9 cellular contexts compared by ENCODE assay signal in genomic region chr4:125750827-125751466, GRCh38.
DNase-seq lines count a peak whose midpoint lies in the region; ATAC-seq and TF ChIP-seq lines count a peak whose summit lies in the region.
"Had no signal": no experiment of that assay in that cellular context is flagged by ENCODE, and none has a peak within 500 bp of the region (broad histone marks: within the 10 kb centered on the region; RNA-seq: fewer than 3 reads in every experiment).

No MANE protein-coding gene starts in this region.

- no peak overlapping the region for H3K4me3 Mint-ChIP-seq in GM23338
- no peak overlapping the region for H3K4me3 Mint-ChIP-seq in glutamatergic neuron (ENCODE audit: unreplicated experiment)
- H3K4me3 Mint-ChIP-seq in T-helper 2 cell treated with Interferon-gamma antibody and Interleukin-4, amounts not matched to agents 5 μg/mL and 100 μg/mL, for 36 hours = no peak overlapping the region

- no peak overlapping the region for H3K27ac ChIP-seq in GM23338 (ENCODE audit: low read depth)

- H3K4me3 ChIP-seq in GM23338 = no peak overlapping the region

- no peak overlapping the region for H3K4me2 ChIP-seq in GM23338

- H3K27me3 ChIP-seq in GM23338 (ENCODE audit: insufficient read depth) = no peaks in the 10 kb centered on the region

- no peaks in the 10 kb centered on the region for H3K36me3 ChIP-seq in GM23338 (ENCODE audit: insufficient read depth)

- ATAC-seq in GM23338 (peak; percentile 99), SK-N-SH treated with all-trans-retinoic acid at 6 μM for 48 hours (peak; percentile 76), GM21825 (IDR thresholded peaks at IDR 0.05; ENCODE audit: unreplicated experiment) (no peak)

- H3K9me2 ChIP-seq in GM23338 (ENCODE audit: insufficient read depth) = no peaks in the 10 kb centered on the region

- H3K27ac Mint-ChIP-seq in GM23338 = no peak overlapping the region
- peak overlapping the region; percentile 29 for H3K27ac Mint-ChIP-seq in glutamatergic neuron (ENCODE audit: unreplicated experiment)
- no peak overlapping the region for H3K27ac Mint-ChIP-seq in T-helper 2 cell treated with Interferon-gamma antibody and Interleukin-4, amounts not matched to agents 5 μg/mL and 100 μg/mL, for 36 hours

- H3K36me3 Mint-ChIP-seq in GM23338 (ENCODE audit: low read depth) (peaks cover 4% of the 10 kb centered on the region; the same call in 2 of the 3 replicates), glutamatergic neuron (ENCODE audit: unreplicated experiment) (no peaks in the 10 kb centered on the region)
- H3K36me3 Mint-ChIP-seq in T-helper 2 cell treated with Interferon-gamma antibody and Interleukin-4, amounts not matched to agents 5 μg/mL and 100 μg/mL, for 36 hours (ENCODE audit: low read depth) = no peaks in the 10 kb centered on the region

- H2AFZ ChIP-seq in GM23338 = peak overlapping the region; percentile 77

- H3K4me1 Mint-ChIP-seq in GM23338 (no peaks in the 10 kb centered on the region; the same call in 2 of the 3 replicates), glutamatergic neuron (ENCODE audit: low read depth, unreplicated experiment) (peaks cover 10% of the 10 kb centered on the region)
- no peaks in the 10 kb centered on the region for H3K4me1 Mint-ChIP-seq in T-helper 2 cell treated with Interferon-gamma antibody and Interleukin-4, amounts not matched to agents 5 μg/mL and 100 μg/mL, for 36 hours (ENCODE audit: low read depth)

- DNase-seq in GM23338 (ENCODE audit: low spot score) (peak; percentile 80), glutamatergic neuron (no peak), putamen (ENCODE audit: low spot score) (peak; percentile 41)
- no peak for DNase-seq in T-helper 2 cell treated with Interferon-gamma antibody and Interleukin-4, amounts not matched to agents 5 μg/mL and 100 μg/mL, for 36 hours (ENCODE audit: low spot score)
- DNase-seq in effector CD8-positive, alpha-beta T cell (lab: John Stamatoyannopoulos, UW) = no peak
- no peak for DNase-seq in activated CD4-positive, alpha-beta T cell treated with anti-CD3 and anti-CD28 coated beads for 4 hours
- DNase-seq: T-helper 1 cell had no signal

- H3K27me3 Mint-ChIP-seq in GM23338 (ENCODE audit: insufficient read depth, low read depth, poor library complexity) = peaks cover 3% of the 10 kb centered on the region
- peaks cover 4% of the 10 kb centered on the region for H3K27me3 Mint-ChIP-seq in glutamatergic neuron (ENCODE audit: unreplicated experiment)
- H3K27me3 Mint-ChIP-seq in T-helper 2 cell treated with Interferon-gamma antibody and Interleukin-4, amounts not matched to agents 5 μg/mL and 100 μg/mL, for 36 hours (ENCODE audit: low read depth) = no peaks in the 10 kb centered on the region

- no peaks in the 10 kb centered on the region for H3K4me1 ChIP-seq in GM23338 (ENCODE audit: insufficient read depth)

- no peaks in the 10 kb centered on the region for H4K20me1 ChIP-seq in GM23338 (replicated peaks; ENCODE audit: insufficient read depth)

- H3K79me2 ChIP-seq in GM23338 (replicated peaks; ENCODE audit: insufficient read depth) = no peaks in the 10 kb centered on the region

- H3K9me3 Mint-ChIP-seq in GM23338 (peaks cover 1% of the 10 kb centered on the region), glutamatergic neuron (ENCODE audit: unreplicated experiment) (peaks cover 3% of the 10 kb centered on the region)
- peaks cover 20% of the 10 kb centered on the region for H3K9me3 Mint-ChIP-seq in T-helper 2 cell treated with Interferon-gamma antibody and Interleukin-4, amounts not matched to agents 5 μg/mL and 100 μg/mL, for 36 hours

- no peaks in the 10 kb centered on the region for H3F3A ChIP-seq in GM23338 (replicated peaks; ENCODE audit: low read depth)

- TF ChIP-seq CTCF in GM23338 (conservative IDR thresholded peaks at IDR 0.05; ENCODE audit: low read depth in 2 of 2) = peak; percentile 73 to 90
- TF ChIP-seq CTCF in glutamatergic neuron (IDR thresholded peaks at IDR 0.05; ENCODE audit: partially characterized antibody, unreplicated experiment) = no peak

TF ChIP-seq in GM23338, 12 proteins besides CTCF, POLR2A, EP300 and RAD21 (continues in another document):
- TF ChIP-seq POLR2AphosphoS5 (IDR thresholded peaks at IDR 0.05; ENCODE audit: low read depth) (no peak), EZH2 (IDR thresholded peaks at IDR 0.05; ENCODE audit: low read depth, unreplicated experiment) (no peak), JUNB (IDR thresholded peaks at IDR 0.05; ENCODE audit: unreplicated experiment) (no peak), ZNF331 (CRISPR knock-in tag; IDR thresholded peaks at IDR 0.05; ENCODE audit: low read depth) (no peak), ETS1 (IDR thresholded peaks at IDR 0.05) (no peak), EZH2phosphoT487 (IDR thresholded peaks at IDR 0.05; ENCODE audit: unreplicated experiment) (no peak), ZNF114 (CRISPR knock-in tag; IDR thresholded peaks at IDR 0.05) (no peak)

TF ChIP-seq in SK-N-SH treated with all-trans-retinoic acid at 6 μM for 48 hours, 23 proteins besides CTCF, POLR2A, EP300 and RAD21:
- no peak for TF ChIP-seq ESRRG (CRISPR knock-in tag; IDR thresholded peaks at IDR 0.05)
- no peak for TF ChIP-seq ZFP3 (CRISPR knock-in tag; IDR thresholded peaks at IDR 0.05)
- TF ChIP-seq CREB5 (CRISPR knock-in tag; IDR thresholded peaks at IDR 0.05; ENCODE audit: low read depth) = no peak
- TF ChIP-seq ZNF8 (CRISPR knock-in tag; IDR thresholded peaks at IDR 0.05) = no peak
- no peak for TF ChIP-seq ARNTL (CRISPR knock-in tag; IDR thresholded peaks at IDR 0.05; ENCODE audit: borderline replicate concordance, low read depth)
- no peak for TF ChIP-seq GLIS3 (CRISPR knock-in tag; IDR thresholded peaks at IDR 0.05)
- no peak for TF ChIP-seq ZNF70 (CRISPR knock-in tag; IDR thresholded peaks at IDR 0.05)
- TF ChIP-seq TOX (CRISPR knock-in tag; IDR thresholded peaks at IDR 0.05; ENCODE audit: borderline replicate concordance) = no peak
- no peak for TF ChIP-seq TCF4 (CRISPR knock-in tag; IDR thresholded peaks at IDR 0.05; ENCODE audit: borderline replicate concordance)
- TF ChIP-seq CSRNP3 (CRISPR knock-in tag; IDR thresholded peaks at IDR 0.05) = no peak
- no peak for TF ChIP-seq TSHZ2 (CRISPR knock-in tag; IDR thresholded peaks at IDR 0.05)
TF ChIP-seq in SK-N-SH treated with all-trans-retinoic acid at 6 μM for 48 hours: peak in this region for 0.

Comparison
In these comparisons a context has a peak if more than half of its experiments do, and no peak if none do; other contexts are left out.
1. DNase-seq: peak in GM23338 (single experiment) and putamen (single experiment); none in glutamatergic neuron (single experiment), T-helper 2 cell treated with Interferon-gamma antibody and Interleukin-4, amounts not matched to agents 5 μg/mL and 100 μg/mL, for 36 hours (single experiment), effector CD8-positive, alpha-beta T cell (single experiment) and activated CD4-positive, alpha-beta T cell treated with anti-CD3 and anti-CD28 coated beads for 4 hours (0 of 2).